In genomic region chr19:18152817-18153554, GRCh38 we compare ENCODE assay signal across 8 cellular contexts. TPM values are rescaled to one million over a fixed set of nuclear protein-coding genes. Genes with fewer than 3 reads are reported as not detected.
DNase-seq lines count a peak whose midpoint lies in the region; FAIRE-seq lines count a peak whose summit lies in the region.

Gene PIK3R2 (plus strand): TSS chr19:18153163. CDS start chr19:18155880, 2,717 bp downstream.

- no peak for FAIRE-seq in RCC 7860 (lab: Jason Lieb, UNC)

- H3K27me3 ChIP-seq in GM23248 (replicated peaks; ENCODE audit: insufficient read depth) (no peaks in the 10 kb centered on the region), Karpas-422 (ENCODE audit: low read length) (no peaks in the 10 kb centered on the region), esophagus (ENCODE audit: control insufficient read depth in 1 of 2, insufficient read depth in 2 of 2, low read length in 2 of 2) (no peaks in the 10 kb centered on the region), mucosa of rectum (ENCODE audit: control insufficient read depth in 2 of 2, insufficient read depth in 2 of 2, low read length in 2 of 2) (no peaks in the 10 kb centered on the region)

- in situ Hi-C loops in GM23248 (cut with MboI), result no loop called here

- H3K9me3 ChIP-seq in GM23248 (ENCODE audit: low read depth) (no peaks in the 10 kb centered on the region), Karpas-422 (ENCODE audit: low read length) (no peaks in the 10 kb centered on the region), esophagus (ENCODE audit: control insufficient read depth in 2 of 2, insufficient read depth in 1 of 2, low read depth in 1 of 2, low read length in 1 of 2) (no peaks in the 10 kb centered on the region), mucosa of rectum (ENCODE audit: control insufficient read depth in 2 of 2, low read length in 2 of 2) (no peaks in the 10 kb centered on the region)

- H3K36me3 ChIP-seq in GM23248 (ENCODE audit: low read depth) (no peaks in the 10 kb centered on the region), Karpas-422 (ENCODE audit: insufficient read depth, low read length) (no peaks in the 10 kb centered on the region), esophagus (ENCODE audit: control insufficient read depth in 2 of 2, insufficient read depth in 2 of 2, low read length in 1 of 2) (no peaks in the 10 kb centered on the region), mucosa of rectum (ENCODE audit: control insufficient read depth in 2 of 2, insufficient read depth in 2 of 2, low read length in 2 of 2) (peaks cover 0 to 5% of the 10 kb centered on the region in 2 donors)

- H3K9me2 ChIP-seq in GM23248 (ENCODE audit: insufficient read depth) (no peaks in the 10 kb centered on the region), Karpas-422 (replicated peaks; ENCODE audit: insufficient read depth, low read length) (no peaks in the 10 kb centered on the region)

- peak within 1 kb of the TSS; percentile 79 for H2AFZ ChIP-seq in GM23248
- H2AFZ ChIP-seq in Karpas-422 (ENCODE audit: low read length), result peak within 1 kb of the TSS; percentile 93; the same call in 1 of the 2 replicates

- 0 to 1% methylated on average over 63 to 85 of the region's 86 CpGs for WGBS in GM23248 (ENCODE audit: low coverage in 1 of 2, low lambda C conversion rate in 2 of 2, missing lambda C conversion rate in 2 of 2), 2 experiments
- WGBS in esophagus, 2 donors, result 0 to 1% methylated on average over 82 to 86 of the region's 86 CpGs

- H3K9ac ChIP-seq in GM23248 (peak within 1 kb of the TSS; percentile 87), Karpas-422 (ENCODE audit: low read length) (peak within 1 kb of the TSS; percentile 98), mucosa of rectum (ENCODE audit: low read depth in 1 of 2, low read length in 2 of 2) (peak within 1 kb of the TSS; percentile 93 to 99)

- peak within 1 kb of the TSS; percentile 92 for H3K4me2 ChIP-seq in GM23248 (ENCODE audit: unreplicated experiment)
- peak within 1 kb of the TSS; percentile 92 for H3K4me2 ChIP-seq in Karpas-422 (ENCODE audit: low read depth, low read length, poor library complexity, severe bottlenecking)

- peak; percentile 96 for DNase-seq in DMS79 (lab: John Stamatoyannopoulos, UW)
- DNase-seq in GM23248, result peak; percentile 99
- DNase-seq in Karpas-422, result peak; percentile 100
- peak; percentile 95 for DNase-seq in RCC 7860 (ENCODE audit: low spot score)
- peak; percentile 100 for DNase-seq in activated T-cell treated with anti-CD3 and anti-CD28 coated beads, Interleukin-2, amount 50 U/mL, for 48 hours
- DNase-seq in stimulated activated CD8-positive, alpha-beta memory T cell treated with anti-CD3 and anti-CD28 coated beads, Interleukin-4, amount 100 ng/mL, for 4 hours (ENCODE audit: low read depth in 2 of 2, low spot score in 1 of 2), result peak; percentile 97 to 98

- H3F3A ChIP-seq in GM23248 (ENCODE audit: insufficient read depth), result peaks cover 14% of the 10 kb centered on the region

- H3K79me2 ChIP-seq in GM23248 (ENCODE audit: insufficient read depth) (peaks cover 24% of the 10 kb centered on the region), Karpas-422 (ENCODE audit: low read length) (peaks cover 23% of the 10 kb centered on the region)

- H3K4me3 ChIP-seq in GM23248 (peak within 1 kb of the TSS; percentile 84), Karpas-422 (ENCODE audit: low read length) (peak within 1 kb of the TSS; percentile 72), esophagus (ENCODE audit: low read depth in 1 of 2, low read length in 2 of 2) (peak within 1 kb of the TSS; percentile 72 to 90), mucosa of rectum (ENCODE audit: low read length in 2 of 2) (peak within 1 kb of the TSS; percentile 79 to 86)

- peak within 1 kb of the TSS; percentile 82 for H3K27ac ChIP-seq in GM23248
- peak within 1 kb of the TSS; percentile 96 for H3K27ac ChIP-seq in Karpas-422 (ENCODE audit: low read length)
- peak within 1 kb of the TSS; percentile 87 to 91 for H3K27ac ChIP-seq in esophagus (ENCODE audit: low read depth in 2 of 2, low read length in 1 of 2)
- H3K27ac ChIP-seq in mucosa of rectum (ENCODE audit: low read depth in 2 of 2, low read length in 2 of 2), result peak within 1 kb of the TSS; percentile 91 to 97

- peaks cover 10% of the 10 kb centered on the region for H3K4me1 ChIP-seq in GM23248 (ENCODE audit: insufficient read depth)
- H3K4me1 ChIP-seq in Karpas-422 (ENCODE audit: low read length), result peaks cover 31% of the 10 kb centered on the region
- H3K4me1 ChIP-seq in esophagus (ENCODE audit: control insufficient read depth in 2 of 2, insufficient read depth in 2 of 2, low read length in 1 of 2), result peaks cover 7 to 28% of the 10 kb centered on the region in 2 donors
- H3K4me1 ChIP-seq in mucosa of rectum (ENCODE audit: control insufficient read depth in 2 of 2, insufficient read depth in 2 of 2, low read length in 2 of 2), result peaks cover 41 to 51% of the 10 kb centered on the region in 2 donors

- no peaks in the 10 kb centered on the region for H4K20me1 ChIP-seq in GM23248 (ENCODE audit: insufficient read depth)
- no peaks in the 10 kb centered on the region for H4K20me1 ChIP-seq in Karpas-422 (ENCODE audit: insufficient read depth, low read depth, low read length)

RNA-seq across cellular contexts. Expression of gene PIK3R2, which starts in this region (rescaled TPM):
- total RNA-seq in GM23248 (2014; rRNA removed; shearing (Covaris generic)), result 29.2 and 48.9 TPM in 2 replicates
- polyA plus RNA-seq in GM23248 (2016; fragmentation: Nextera tagmentation; extraction: Ambion mirVana) (1.5 and 1.6 TPM in 2 replicates), esophagus (10 to 100 TPM in 1 of 2 donors, 1 to 10 TPM in 1; 8.1 to 10.6 TPM)
- 5.1 and 5.7 TPM in 2 replicates for total RNA-seq in Karpas-422 (2014; rRNA removed; shearing (Covaris generic); ENCODE audit: low replicate concordance)

Comparison
In these comparisons a context has a peak if more than half of its experiments do, and no peak if none do; other contexts are left out.
1. Peak in every context shown above with its lines: DNase-seq, H3K4me3 ChIP-seq and H3K27ac ChIP-seq.